2 cellular contexts compared by ENCODE assay signal in genomic region chr19:3760871-3761361, GRCh38.
TF ChIP-seq lines count a peak whose summit lies in the region.

No MANE protein-coding gene starts in this region.

TF ChIP-seq in A549, 52 proteins besides CTCF, POLR2A, EP300 and RAD21:
- TF ChIP-seq CEBPB (IDR thresholded peaks at IDR 0.05) (no peak), JUN (IDR thresholded peaks at IDR 0.05) (no peak), CHD4 (IDR thresholded peaks at IDR 0.05; ENCODE audit: borderline replicate concordance) (no peak), CHD2 (IDR thresholded peaks at IDR 0.05; ENCODE audit: low read length, partially characterized antibody) (no peak), PHF8 (IDR thresholded peaks at IDR 0.05; ENCODE audit: borderline replicate concordance, low read depth) (no peak), GATA3 (IDR thresholded peaks at IDR 0.05; ENCODE audit: borderline replicate concordance) (no peak), EHMT2 (IDR thresholded peaks at IDR 0.05; ENCODE audit: low read depth) (no peak), NR3C1 (IDR thresholded peaks at IDR 0.05) (no peak), TP53 (CRISPR knock-in tag; IDR thresholded peaks at IDR 0.05) (no peak), RCOR1 (IDR thresholded peaks at IDR 0.05; ENCODE audit: low read depth, low read length) (no peak), ELK1 (IDR thresholded peaks at IDR 0.05; ENCODE audit: low read depth, low read length) (no peak), ESRRA (IDR thresholded peaks at IDR 0.05; ENCODE audit: borderline replicate concordance, low read length) (no peak), USF2 (IDR thresholded peaks at IDR 0.05) (no peak), HOXB5 (CRISPR knock-in tag; IDR thresholded peaks at IDR 0.05) (no peak), MAFK (IDR thresholded peaks at IDR 0.05; ENCODE audit: partially characterized antibody) (no peak), REST (IDR thresholded peaks at IDR 0.05) (no peak)

TF ChIP-seq in GM12878, 131 proteins besides CTCF, POLR2A, EP300 and RAD21:
- TF ChIP-seq WRNIP1 (IDR thresholded peaks at IDR 0.05; ENCODE audit: borderline replicate concordance, low read depth, low read length): 0 out of 2 replicates have a peak, but pooled peaks have one; percentile 65
- TF ChIP-seq E2F4 (IDR thresholded peaks at IDR 0.05; ENCODE audit: low read depth, low read length): no peak
